16 cellular contexts compared by ENCODE assay signal in genomic region chr10:96814264-96814663, GRCh38. TPM values are rescaled to one million over a fixed set of nuclear protein-coding genes. Genes with fewer than 3 reads are reported as not detected.
DNase-seq lines count a peak whose midpoint lies in the region; ATAC-seq and TF ChIP-seq lines count a peak whose summit lies in the region.
"Had no signal": no experiment of that assay in that cellular context is flagged by ENCODE, and none has a peak within 500 bp of the region (broad histone marks: within the 10 kb centered on the region; RNA-seq: fewer than 3 reads in every experiment).

No MANE protein-coding gene starts in this region.

- no peak overlapping the region for H3K18ac ChIP-seq in trophoblast cell (ENCODE audit: low read length)

- H3K79me2 ChIP-seq in trophoblast cell (ENCODE audit: control insufficient read depth, insufficient read depth, low read length, poor library complexity), result no peaks in the 10 kb centered on the region

- H2AFZ ChIP-seq in trophoblast cell (ENCODE audit: insufficient read depth, low read length, poor library complexity), result no peak overlapping the region

- no peaks in the 10 kb centered on the region for H3K9me3 ChIP-seq in trophoblast cell (ENCODE audit: insufficient read depth, low read depth, low read length)
- H3K9me3 ChIP-seq: colonic mucosa, gastrocnemius medialis had no signal

- H3K4me2 ChIP-seq in trophoblast cell (ENCODE audit: low read length), result no peak overlapping the region

- no peak overlapping the region for H3K23ac ChIP-seq in trophoblast cell (ENCODE audit: low read length)

- H4K12ac ChIP-seq in trophoblast cell (ENCODE audit: low read depth, low read length), result no peak overlapping the region

- no peaks in the 10 kb centered on the region for H3K79me1 ChIP-seq in trophoblast cell (ENCODE audit: low read length)

- no peak overlapping the region for H3K9ac ChIP-seq in trophoblast cell (ENCODE audit: low read length)

- H3K4me1 ChIP-seq in trophoblast cell (ENCODE audit: control insufficient read depth in 1 of 2, insufficient read depth in 2 of 2, low read length in 2 of 2), result peaks cover 0 to 3% of the 10 kb centered on the region in 2 experiments
- H3K4me1 ChIP-seq: colonic mucosa, gastrocnemius medialis had no signal

- H2BK120ac ChIP-seq in trophoblast cell (ENCODE audit: insufficient read depth, low read length, poor library complexity), result no peak overlapping the region

- H4K8ac ChIP-seq in trophoblast cell (ENCODE audit: low read depth, low read length), result no peak overlapping the region

- CTCF ChIA-PET in activated CD4-positive, alpha-beta memory T cell treated with anti-CD3 and anti-CD28 coated beads, Interleukin-2, amount 10 ng/mL, durations not matched to agents 7 days and 5 days (lab: Charles Lee), result no interaction called here

- H3K4me3 ChIP-seq in epithelial cell of proximal tubule (ENCODE audit: low read depth, low read length), result no peak overlapping the region
- H3K4me3 ChIP-seq in trophoblast cell (ENCODE audit: low read depth, low read length), result no peak overlapping the region
- H3K4me3 ChIP-seq: colonic mucosa, gastrocnemius medialis had no signal

- no peak overlapping the region for H3K27ac ChIP-seq in trophoblast cell (ENCODE audit: low read depth, low read length)
- H3K27ac ChIP-seq: colonic mucosa, gastrocnemius medialis had no signal

- no peaks in the 10 kb centered on the region for H3K4me1 Mint-ChIP-seq in activated CD4-positive, alpha-beta memory T cell treated with anti-CD3 and anti-CD28 coated beads, Interleukin-2, amount 10 ng/mL, durations not matched to agents 7 days and 5 days
- H3K4me1 Mint-ChIP-seq: naive thymus-derived CD4-positive, alpha-beta T cell had no signal

- no peaks in the 10 kb centered on the region for H3K36me3 ChIP-seq in trophoblast cell (ENCODE audit: control insufficient read depth in 1 of 2, insufficient read depth in 2 of 2, low read length in 2 of 2)
- H3K36me3 ChIP-seq: colonic mucosa, gastrocnemius medialis had no signal

- H3K27me3 ChIP-seq in trophoblast cell (ENCODE audit: insufficient read depth, low read length), result no peaks in the 10 kb centered on the region
- H3K27me3 ChIP-seq: colonic mucosa, gastrocnemius medialis had no signal

- no peak overlapping the region for H3K14ac ChIP-seq in trophoblast cell (ENCODE audit: low read length)

- H2AK5ac ChIP-seq in trophoblast cell (ENCODE audit: low read length), result no peak overlapping the region

- H3K27me3 Mint-ChIP-seq in activated CD4-positive, alpha-beta memory T cell treated with anti-CD3 and anti-CD28 coated beads, Interleukin-2, amount 10 ng/mL, durations not matched to agents 7 days and 5 days, result peaks cover 12% of the 10 kb centered on the region

- H3K27ac Mint-ChIP-seq in activated CD4-positive, alpha-beta memory T cell treated with anti-CD3 and anti-CD28 coated beads, Interleukin-2, amount 10 ng/mL, durations not matched to agents 7 days and 5 days, result no peak overlapping the region
- H3K27ac Mint-ChIP-seq: activated naive CD8-positive, alpha-beta T cell; naive thymus-derived CD4-positive, alpha-beta T cell had no signal

- no peak for TF ChIP-seq CTCF in epithelial cell of proximal tubule (conservative IDR thresholded peaks at IDR 0.05; ENCODE audit: low read depth, low read length)

- H3K9me3 Mint-ChIP-seq in activated CD4-positive, alpha-beta memory T cell treated with anti-CD3 and anti-CD28 coated beads, Interleukin-2, amount 10 ng/mL, durations not matched to agents 7 days and 5 days, result no peaks in the 10 kb centered on the region
- H3K9me3 Mint-ChIP-seq: naive thymus-derived CD4-positive, alpha-beta T cell had no signal

- WGBS in trophoblast cell (ENCODE audit: extremely low coverage, insufficient coverage, insufficient read length), result no CpG with 5 or more reads among the region's 1 CpG

- H3K36me3 Mint-ChIP-seq in activated CD4-positive, alpha-beta memory T cell treated with anti-CD3 and anti-CD28 coated beads, Interleukin-2, amount 10 ng/mL, durations not matched to agents 7 days and 5 days (ENCODE audit: low read depth), result no peaks in the 10 kb centered on the region
- H3K36me3 Mint-ChIP-seq: activated naive CD8-positive, alpha-beta T cell; naive thymus-derived CD4-positive, alpha-beta T cell had no signal

- H4K91ac ChIP-seq in trophoblast cell (ENCODE audit: low read depth, low read length), result no peak overlapping the region

- DNase-seq in ELR (ENCODE audit: low read depth) (peak; percentile 95), RKO (ENCODE audit: low spot score) (peak; percentile 62), epithelial cell of proximal tubule (ENCODE audit: low read depth) (peak; percentile 52), trophoblast cell (peak; percentile 69 to 90), NCI-H146 (lab: John Stamatoyannopoulos, UW) (no peak), globus pallidus (ENCODE audit: low spot score) (no peak)
- no peak for DNase-seq in activated CD4-positive, alpha-beta memory T cell treated with anti-CD3 and anti-CD28 coated beads, Interleukin-2, amount 10 ng/mL, durations not matched to agents 7 days and 5 days
- DNase-seq: Calu3; colonic mucosa; gastrocnemius medialis; KBM-7; naive thymus-derived CD4-positive, alpha-beta T cell; NCI-H2029; SHP77 had no signal

- H2BK12ac ChIP-seq in trophoblast cell (ENCODE audit: low read length), result no peak overlapping the region

- no peak overlapping the region for H3K4ac ChIP-seq in trophoblast cell (ENCODE audit: low read depth, low read length)

- ATAC-seq in GM18511 (IDR thresholded peaks at IDR 0.05; ENCODE audit: unreplicated experiment), result no peak
- ATAC-seq: gastrocnemius medialis; naive thymus-derived CD4-positive, alpha-beta T cell had no signal

- POLR2A ChIA-PET in activated CD4-positive, alpha-beta memory T cell treated with anti-CD3 and anti-CD28 coated beads, Interleukin-2, amount 10 ng/mL, durations not matched to agents 7 days and 5 days (lab: Charles Lee), result no interaction called here

- no peak overlapping the region for H3K4me3 Mint-ChIP-seq in activated CD4-positive, alpha-beta memory T cell treated with anti-CD3 and anti-CD28 coated beads, Interleukin-2, amount 10 ng/mL, durations not matched to agents 7 days and 5 days
- H3K4me3 Mint-ChIP-seq: activated naive CD8-positive, alpha-beta T cell; naive thymus-derived CD4-positive, alpha-beta T cell had no signal

- H2BK5ac ChIP-seq in trophoblast cell (ENCODE audit: low read depth, low read length, poor library complexity), result no peak overlapping the region

RNA-seq across cellular contexts. Expression of gene LCOR, which starts 17.8 kb away (rescaled TPM):
- total RNA-seq in epithelial cell of proximal tubule, result 10.4 and 17.2 TPM in 2 replicates
- 28.6 and 28.8 TPM in 2 replicates for polyA plus RNA-seq in trophoblast cell (2013)
- 10 to 100 TPM; 25.2 to 25.7 TPM for total RNA-seq in activated CD4-positive, alpha-beta memory T cell treated with anti-CD3 and anti-CD28 coated beads, Interleukin-2, amount 10 ng/mL, durations not matched to agents 7 days and 5 days

Comparison
In these comparisons a context has a peak if more than half of its experiments do, and no peak if none do; other contexts are left out.
1. DNase-seq: peak in ELR (single experiment), RKO (single experiment), epithelial cell of proximal tubule (single experiment) and trophoblast cell (2 of 2); none in NCI-H146 (single experiment), activated CD4-positive, alpha-beta memory T cell treated with anti-CD3 and anti-CD28 coated beads, Interleukin-2, amount 10 ng/mL, durations not matched to agents 7 days and 5 days (single experiment) and globus pallidus (single experiment).